In the genomic region with DNA sequence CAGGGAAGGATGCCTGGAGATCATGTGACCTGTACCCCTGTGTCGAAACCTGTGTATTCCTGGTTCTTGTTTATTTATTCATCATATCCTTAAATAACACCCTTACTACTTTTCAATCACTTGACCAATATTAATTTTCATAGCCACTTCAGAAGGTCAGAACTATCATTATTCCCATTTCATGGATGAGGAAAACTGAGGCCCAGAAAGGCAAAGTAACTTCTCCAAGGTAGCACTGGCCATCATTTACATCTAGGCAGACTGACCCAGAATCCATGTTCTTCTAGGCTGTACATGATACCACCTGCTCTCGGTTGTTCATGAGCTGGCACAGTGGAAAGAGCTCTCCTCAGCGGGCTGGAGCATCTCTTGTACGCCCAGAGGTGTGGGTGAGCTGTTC, we compare ENCODE assay signal across 21 cellular contexts. TPM values are rescaled to one million over a fixed set of nuclear protein-coding genes. Genes with fewer than 3 reads are reported as not detected.
"Had no signal": no experiment of that assay in that cellular context is flagged by ENCODE, and none has a peak within 500 bp of the region (broad histone marks: within the 10 kb centered on the region; RNA-seq: fewer than 3 reads in every experiment).

No MANE protein-coding gene starts in this region.

- H2AFZ ChIP-seq: neural progenitor cell had no signal

- H3K9me2 ChIP-seq: SK-N-SH had no signal

- FAIRE-seq: kidney had no signal

- H3K4me1 ChIP-seq: neural progenitor cell, prostate gland had no signal

- ATAC-seq: naive thymus-derived CD8-positive, alpha-beta T cell; stimulated activated naive CD8-positive, alpha-beta T cell treated with anti-CD3 and anti-CD28 coated beads, Interleukin-15, amount 100 ng/mL, for 72 hours had no signal

- DNase-seq: activated CD4-positive, alpha-beta memory T cell treated with anti-CD3 and anti-CD28 coated beads, Interleukin-2, amount 10 ng/mL, durations not matched to agents 7 days and 5 days; activated CD4-positive, alpha-beta T cell treated with anti-CD3 and anti-CD28 coated beads for 48 hours; activated gamma-delta T cell treated with Interleukin-2 at 50 U/mL for 16 hours; naive thymus-derived CD8-positive, alpha-beta T cell; SK-N-SH; stimulated activated CD4-positive, alpha-beta T cell treated with anti-CD3 and anti-CD28 coated beads, Interleukin-1b, Interleukin-23, amount 100 ng/mL, for 48 hours; stimulated activated naive CD8-positive, alpha-beta T cell treated with anti-CD3 and anti-CD28 coated beads, Interleukin-15, amount 100 ng/mL, for 72 hours had no signal

- H3K9ac ChIP-seq: neural progenitor cell, SK-N-SH had no signal

- H3K36me3 ChIP-seq: heart left ventricle, neural progenitor cell, prostate gland, right atrium auricular region, thoracic aorta had no signal

- H3K27ac ChIP-seq: epithelial cell of prostate, neural progenitor cell, prostate gland, right atrium auricular region, thoracic aorta had no signal

- H3K9me3 ChIP-seq: heart left ventricle, prostate gland, right atrium auricular region, SK-N-SH, thoracic aorta had no signal

- H3K27me3 ChIP-seq: neural progenitor cell, right atrium auricular region had no signal

- H3K4me2 ChIP-seq: neural progenitor cell, SK-N-SH had no signal

- H3K4me3 ChIP-seq: coronary artery, heart left ventricle, lung, neural progenitor cell, prostate gland, right atrium auricular region, thoracic aorta had no signal

RNA-seq across cellular contexts. Expression of a gene that starts 49.4 kb away (rescaled TPM):
- total RNA-seq: activated CD4-positive, alpha-beta memory T cell treated with anti-CD3 and anti-CD28 coated beads, Interleukin-2, amount 10 ng/mL, durations not matched to agents 7 days and 5 days; fibroblast of villous mesenchyme; left lobe of liver; naive thymus-derived CD8-positive, alpha-beta T cell; osteoblast; right atrium auricular region; T-helper 2 cell treated with Interferon-gamma antibody and Interleukin-4, amounts not matched to agents 100 ng/mL and 5 ng/mL, for 36 hours; thoracic aorta had no signal
- polyA plus RNA-seq: aorta; heart left ventricle; naive thymus-derived CD8-positive, alpha-beta T cell had no signal
